Comparison of ENCODE assay signal across 20 cellular contexts in genomic region chr12:131709226-131709625, GRCh38. TPM values are rescaled to one million over a fixed set of nuclear protein-coding genes. Genes with fewer than 3 reads are reported as not detected.
A peak's percentile ranks its signal among the peaks of the same experiment; 100 is the strongest.
DNase-seq lines count a peak whose midpoint lies in the region; ATAC-seq, FAIRE-seq and TF ChIP-seq lines count a peak whose summit lies in the region.
"Had no signal": no experiment of that assay in that cellular context is flagged by ENCODE, and none has a peak within 500 bp of the region (broad histone marks: within the 10 kb centered on the region; RNA-seq: fewer than 3 reads in every experiment).

No MANE protein-coding gene starts in this region.

- no peak overlapping the region for H3K4me2 ChIP-seq in PC-3 (ENCODE audit: low read length)

- BruUV-seq in PC-3 (replicated peaks; lab: Mats Ljungman, UMichigan), result no TSS peak

- H3K27me3 ChIP-seq in PC-3 (ENCODE audit: low read length), result no peaks in the 10 kb centered on the region
- H3K27me3 ChIP-seq: ovary had no signal

- CTCF ChIA-PET in PC-3 (lab: Charles Lee), result no interaction called here

- H4K20me1 ChIP-seq in PC-3 (ENCODE audit: low read length), result peaks cover 22% of the 10 kb centered on the region

- TF ChIP-seq CTCF in chondrocyte (IDR thresholded peaks at IDR 0.05), result no peak
- TF ChIP-seq CTCF in osteocyte (IDR thresholded peaks at IDR 0.05), result no peak
- TF ChIP-seq CTCF in PC-3 (conservative IDR thresholded peaks at IDR 0.05; ENCODE audit: low read depth, low read length), result no peak

- no peaks in the 10 kb centered on the region for H3K9me3 ChIP-seq in PC-3 (ENCODE audit: low read length)

- ATAC-seq in GM18909 (IDR thresholded peaks at IDR 0.05; ENCODE audit: poor library complexity, unreplicated experiment) (no peak), PC-3 (no peak)
- ATAC-seq: esophagus mucosa, HepG2 had no signal

- H3K36me3 ChIP-seq in PC-3 (ENCODE audit: low read depth, low read length), result peaks cover 9% of the 10 kb centered on the region; the same call in 1 of the 2 replicates
- H3K36me3 ChIP-seq: ovary had no signal

- peaks cover 34% of the 10 kb centered on the region for H3K79me2 ChIP-seq in PC-3 (ENCODE audit: low read length)

- peak overlapping the region; percentile 99 for H3K27ac Mint-ChIP-seq in activated T-cell treated with anti-CD3 and anti-CD28 coated beads, Interleukin-2, amount 50 U/mL, for 24 hours
- H3K27ac Mint-ChIP-seq in IgD-negative memory B cell (peak overlapping the region in 1 of 3 donors; percentile 82), chondrocyte (ENCODE audit: unreplicated experiment) (peak overlapping the region; percentile 3), osteocyte (ENCODE audit: unreplicated experiment) (peak overlapping the region; percentile 61)

- peaks cover 6% of the 10 kb centered on the region for H3K9me3 Mint-ChIP-seq in activated T-cell treated with anti-CD3 and anti-CD28 coated beads, Interleukin-2, amount 50 U/mL, for 24 hours
- H3K9me3 Mint-ChIP-seq in IgD-negative memory B cell, result peaks cover 0 to 4% (median 4%) of the 10 kb centered on the region in 3 donors
- peaks cover 23% of the 10 kb centered on the region for H3K9me3 Mint-ChIP-seq in chondrocyte (ENCODE audit: low read depth)
- H3K9me3 Mint-ChIP-seq in osteocyte (ENCODE audit: unreplicated experiment), result peaks cover 11% of the 10 kb centered on the region

- no peak for FAIRE-seq in GM12892 (lab: Jason Lieb, UNC)
- FAIRE-seq: HepG2, keratinocyte had no signal

- peaks cover 31% of the 10 kb centered on the region for H3K4me1 Mint-ChIP-seq in activated T-cell treated with anti-CD3 and anti-CD28 coated beads, Interleukin-2, amount 50 U/mL, for 24 hours (ENCODE audit: low read depth)
- peaks cover 6 to 20% (median 14%) of the 10 kb centered on the region in 3 donors for H3K4me1 Mint-ChIP-seq in IgD-negative memory B cell
- peaks cover 27% of the 10 kb centered on the region for H3K4me1 Mint-ChIP-seq in chondrocyte (ENCODE audit: low read depth)
- peaks cover 30% of the 10 kb centered on the region for H3K4me1 Mint-ChIP-seq in osteocyte (ENCODE audit: unreplicated experiment)

- H3K36me3 Mint-ChIP-seq in activated T-cell treated with anti-CD3 and anti-CD28 coated beads, Interleukin-2, amount 50 U/mL, for 24 hours (ENCODE audit: low read depth), result peaks cover 40% of the 10 kb centered on the region
- H3K36me3 Mint-ChIP-seq in IgD-negative memory B cell (peaks cover 2% of the 10 kb centered on the region), chondrocyte (ENCODE audit: low read depth) (peaks cover 5% of the 10 kb centered on the region), osteocyte (ENCODE audit: unreplicated experiment) (peaks cover 5% of the 10 kb centered on the region)

- no peak for TF ChIP-seq POLR2A in GM12892 (IDR thresholded peaks at IDR 0.05; ENCODE audit: low read depth, low read length)

- H3K4me3 ChIP-seq in PC-3 (ENCODE audit: low read length), result no peak overlapping the region
- H3K4me3 ChIP-seq: ovary, SK-N-MC had no signal

- H3F3A ChIP-seq in PC-3 (ENCODE audit: low read length, unreplicated experiment), result no peaks in the 10 kb centered on the region

- peak overlapping the region; percentile 92 for H3K4me3 Mint-ChIP-seq in activated T-cell treated with anti-CD3 and anti-CD28 coated beads, Interleukin-2, amount 50 U/mL, for 24 hours
- H3K4me3 Mint-ChIP-seq in IgD-negative memory B cell (peak overlapping the region; percentile 32 to 99 (median 98)), chondrocyte (ENCODE audit: unreplicated experiment) (peak overlapping the region; percentile 88), osteocyte (ENCODE audit: unreplicated experiment) (peak overlapping the region; percentile 97)

- no peak overlapping the region for H2AFZ ChIP-seq in PC-3 (ENCODE audit: low read length)

- POLR2A ChIA-PET in PC-3 (lab: Charles Lee; ENCODE audit: unreplicated experiment), result no interaction called here

- no peak overlapping the region for H3K9ac ChIP-seq in PC-3 (ENCODE audit: low read length)

- H3K9me2 ChIP-seq in PC-3 (replicated peaks; ENCODE audit: low read length), result no peaks in the 10 kb centered on the region

- intact Hi-C loops in PC-3 (cut with micrococcal nuclease), result no loop called here

- peaks cover 21% of the 10 kb centered on the region for H3K4me1 ChIP-seq in PC-3 (ENCODE audit: insufficient read depth, low read length)

- DNase-seq in activated T-cell treated with anti-CD3 and anti-CD28 coated beads, Interleukin-2, amount 50 U/mL, for 24 hours, result no peak
- DNase-seq in activated T-cell treated with anti-CD3 and anti-CD28 coated beads for 4 hours, result no peak
- no peak for DNase-seq in chondrocyte (ENCODE audit: low spot score)
- no peak for DNase-seq in osteocyte (ENCODE audit: extremely low spot score, unreplicated experiment)
- no peak for DNase-seq in GM12892 (ENCODE audit: insufficient read length)
- DNase-seq in PC-3, result no peak
- DNase-seq: GDM1; HCEC 1CT; NCI-H2107; NCI-H526 treated with DMSO at 0.1 percent for 48 hours; ovary; stimulated activated CD4-positive, alpha-beta T cell treated with anti-CD3 and anti-CD28 coated beads, Interleukin-4, amount 100 ng/mL, for 24 hours; trophoblast cell; WERI-Rb-1 had no signal

- H3K27me3 Mint-ChIP-seq in activated T-cell treated with anti-CD3 and anti-CD28 coated beads, Interleukin-2, amount 50 U/mL, for 24 hours, result no peaks in the 10 kb centered on the region
- peaks cover 3% of the 10 kb centered on the region for H3K27me3 Mint-ChIP-seq in IgD-negative memory B cell
- H3K27me3 Mint-ChIP-seq in chondrocyte (ENCODE audit: low read depth), result peaks cover 2% of the 10 kb centered on the region
- H3K27me3 Mint-ChIP-seq in osteocyte (ENCODE audit: unreplicated experiment), result peaks cover 7% of the 10 kb centered on the region

- no peak overlapping the region for H3K27ac ChIP-seq in PC-3 (ENCODE audit: low read length)
- H3K27ac ChIP-seq: ovary, SK-N-MC, WERI-Rb-1 had no signal

RNA-seq across cellular contexts. Expression of gene SFSWAP, which starts 1.7 kb away (rescaled TPM):
- 24.2 TPM for polyA plus RNA-seq in IgD-negative memory B cell
- total RNA-seq in chondrocyte, result 32.5 to 38.8 TPM (median 33.0 TPM) in 3 replicates
- total RNA-seq in osteocyte, result 48.0 and 51.3 TPM in 2 replicates
- 17.4 TPM for polyA plus RNA-seq in GM12892 (2012; ENCODE audit: missing spikeins)
- 57.5 and 64.3 TPM in 2 replicates for total RNA-seq in PC-3 (2014; rRNA removed)
